In the genomic region with DNA sequence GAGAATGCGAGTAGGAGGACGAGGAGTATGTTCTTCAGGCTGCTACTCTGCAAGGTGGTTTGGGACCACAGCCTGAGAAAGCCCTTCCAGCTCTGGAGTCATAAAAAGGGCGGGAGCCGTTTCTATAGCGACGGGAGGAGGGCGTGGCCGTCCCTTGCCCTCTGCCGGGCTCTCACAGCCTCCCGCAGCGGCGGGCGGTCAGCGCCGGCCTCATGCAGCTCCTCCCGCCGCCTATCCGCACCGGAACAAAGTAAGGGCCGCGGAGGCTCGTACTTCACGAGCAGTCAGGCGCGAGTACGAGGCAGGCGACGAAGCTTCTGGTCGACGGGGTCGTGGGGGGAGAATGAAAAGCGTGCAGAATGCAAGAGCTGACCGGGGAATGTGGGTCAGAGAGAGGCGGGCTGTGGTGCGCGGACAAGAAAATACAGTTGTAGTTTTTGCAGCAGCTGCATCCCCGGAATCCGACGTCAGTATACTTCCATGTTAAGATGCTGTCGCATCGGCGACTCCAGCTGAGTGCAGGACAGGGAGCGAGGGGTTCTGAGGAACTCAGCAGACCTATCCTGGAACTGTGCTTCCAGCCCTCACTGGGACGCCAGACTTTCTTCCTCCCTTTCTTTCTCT, we compare ENCODE assay signal across 8 cellular contexts. TPM values are rescaled to one million over a fixed set of nuclear protein-coding genes. Genes with fewer than 3 reads are reported as not detected.
DNase-seq lines count a peak whose midpoint lies in the region; ATAC-seq and TF ChIP-seq lines count a peak whose summit lies in the region.

A gene with protein sequence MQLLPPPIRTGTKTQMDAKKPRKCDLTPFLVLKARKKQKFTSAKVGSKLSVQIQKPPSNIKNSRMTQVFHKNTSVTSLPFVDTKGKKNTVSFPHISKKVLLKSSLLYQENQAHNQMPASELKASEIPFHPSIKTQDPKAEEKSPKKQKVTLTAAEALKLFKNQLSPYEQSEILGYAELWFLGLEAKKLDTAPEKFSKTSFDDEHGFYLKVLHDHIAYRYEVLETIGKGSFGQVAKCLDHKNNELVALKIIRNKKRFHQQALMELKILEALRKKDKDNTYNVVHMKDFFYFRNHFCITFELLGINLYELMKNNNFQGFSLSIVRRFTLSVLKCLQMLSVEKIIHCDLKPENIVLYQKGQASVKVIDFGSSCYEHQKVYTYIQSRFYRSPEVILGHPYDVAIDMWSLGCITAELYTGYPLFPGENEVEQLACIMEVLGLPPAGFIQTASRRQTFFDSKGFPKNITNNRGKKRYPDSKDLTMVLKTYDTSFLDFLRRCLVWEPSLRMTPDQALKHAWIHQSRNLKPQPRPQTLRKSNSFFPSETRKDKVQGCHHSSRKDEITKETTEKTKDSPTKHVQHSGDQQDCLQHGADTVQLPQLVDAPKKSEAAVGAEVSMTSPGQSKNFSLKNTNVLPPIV (plus strand): TSS at position 175 of the 624 bp plus-strand sequence. CDS start 38 bp downstream, at position 213.

- peak within 1 kb of the TSS; percentile 23 for H3K9ac ChIP-seq in fibroblast of lung (ENCODE audit: insufficient read depth, low read length)

- no peaks in the 10 kb centered on the region for H3K4me1 ChIP-seq in A673 (ENCODE audit: insufficient read depth, low read length, poor library complexity, severe bottlenecking)
- H3K4me1 ChIP-seq in fibroblast of lung (ENCODE audit: control insufficient read depth, extremely low read depth, insufficient read depth, low read length): peaks cover 6% of the 10 kb centered on the region
- peaks cover 50% of the 10 kb centered on the region for H3K4me1 ChIP-seq in mononuclear cell (ENCODE audit: insufficient read depth, low read length)
- peaks cover 0 to 30% (median 4%) of the 10 kb centered on the region in 4 donors for H3K4me1 ChIP-seq in tibial nerve

- POLR2A ChIA-PET in A673 (lab: Charles Lee; ENCODE audit: low non-redundant PET): interaction anchor here (0.8 kb wide), 1 partner anchor 9 kb away, joined by 4 read pairs; no protein-coding TSS in a partner anchor

- H3K27me3 ChIP-seq in A673 (replicated peaks; ENCODE audit: insufficient read depth, low read depth, low read length, poor library complexity): no peaks in the 10 kb centered on the region
- H3K27me3 ChIP-seq in fibroblast of lung (ENCODE audit: control insufficient read depth, insufficient read depth, low read length): no peaks in the 10 kb centered on the region
- no peaks in the 10 kb centered on the region for H3K27me3 ChIP-seq in mononuclear cell (ENCODE audit: insufficient read depth, low read length)
- H3K27me3 ChIP-seq in tibial nerve: no peaks in the 10 kb centered on the region

- H3K79me2 ChIP-seq in fibroblast of lung (ENCODE audit: control insufficient read depth, insufficient read depth, low read length): no peaks in the 10 kb centered on the region

- TF ChIP-seq EP300 in tibial nerve (IDR thresholded peaks at IDR 0.05): peak in 1 of 2 donors; percentile 79

- H3K27me3 Mint-ChIP-seq in T-helper 17 cell: peaks cover 21% of the 10 kb centered on the region

- no peak within 1 kb of the TSS for H3K4me3 ChIP-seq in A673 (ENCODE audit: low read depth, low read length, poor library complexity, severe bottlenecking)
- peak within 1 kb of the TSS; percentile 40 to 57 (median 52) for H3K4me3 ChIP-seq in fibroblast of lung (replicated peaks in 1 of 4; ENCODE audit: control extremely low read depth in 1 of 4, insufficient read depth in 1 of 4, low read depth in 3 of 4, low read length in 4 of 4)
- H3K4me3 ChIP-seq in mononuclear cell (ENCODE audit: low read length): peak within 1 kb of the TSS; percentile 2
- peak within 1 kb of the TSS; percentile 25 to 53 (median 39) for H3K4me3 ChIP-seq in tibial nerve

- H4K20me1 ChIP-seq in fibroblast of lung (ENCODE audit: control insufficient read depth, extremely low read depth, insufficient read depth, low read length): no peaks in the 10 kb centered on the region

- no TSS peak for BruUV-seq in A673 (replicated peaks; lab: Mats Ljungman, UMichigan)

- H3K4me1 Mint-ChIP-seq in T-helper 17 cell: peaks cover 6% of the 10 kb centered on the region

- DNase-seq in A673 (ENCODE audit: low spot score): no peak
- DNase-seq in H4 (ENCODE audit: low spot score): no peak
- DNase-seq in T-helper 17 cell: no peak
- DNase-seq in fibroblast of lung (ENCODE audit: low read depth in 2 of 2): peak; percentile 73 to 77
- DNase-seq in tibial nerve (ENCODE audit: low spot score in 2 of 2): peak; percentile 62 to 64
- no peak for DNase-seq in NCI-H2081 treated with DMSO at 0.1 percent for 48 hours (lab: John Stamatoyannopoulos, UW)

- H3K27ac Mint-ChIP-seq in T-helper 17 cell: no peak within 1 kb of the TSS

- H3K4me2 ChIP-seq in fibroblast of lung (ENCODE audit: extremely low read depth, insufficient read depth, low read length): peak within 1 kb of the TSS; percentile 77

- H3K4me3 Mint-ChIP-seq in T-helper 17 cell: no peak within 1 kb of the TSS

- H3K9me3 ChIP-seq in A673 (ENCODE audit: low read depth, low read length, poor library complexity, severe bottlenecking) (no peaks in the 10 kb centered on the region), T-helper 17 cell (ENCODE audit: control insufficient read depth, low read length, poor library complexity, severe bottlenecking) (no peaks in the 10 kb centered on the region), fibroblast of lung (ENCODE audit: control insufficient read depth, insufficient read depth, low read depth, low read length) (no peaks in the 10 kb centered on the region), mononuclear cell (ENCODE audit: low read depth, low read length) (no peaks in the 10 kb centered on the region), tibial nerve (no peaks in the 10 kb centered on the region)

- CTCF ChIA-PET in A673 (lab: Charles Lee): no interaction called here

- H3K36me3 ChIP-seq in A673 (ENCODE audit: insufficient read depth, low read length, poor library complexity, severe bottlenecking) (peaks cover 11% of the 10 kb centered on the region), fibroblast of lung (ENCODE audit: control insufficient read depth, insufficient read depth, low read length) (peaks cover 2% of the 10 kb centered on the region), tibial nerve (no peaks in the 10 kb centered on the region)

- peaks cover 3% of the 10 kb centered on the region for H3K36me3 Mint-ChIP-seq in T-helper 17 cell (ENCODE audit: low read depth)

- no peak for TF ChIP-seq CTCF in A673 (conservative IDR thresholded peaks at IDR 0.05; ENCODE audit: low read depth, low read length)
- TF ChIP-seq CTCF in fibroblast of lung (conservative IDR thresholded peaks at IDR 0.05 in 1 of 2, IDR thresholded peaks at IDR 0.05 in 1 of 2; ENCODE audit: low read depth in 1 of 2, low read length in 2 of 2): peak in 1 of 2 donors; percentile 4
- TF ChIP-seq CTCF in tibial nerve (IDR thresholded peaks at IDR 0.05): no peak

- ATAC-seq in T-helper 17 cell (no peak), HG03175 (IDR thresholded peaks at IDR 0.05; ENCODE audit: unreplicated experiment) (no peak)

- WGBS in tibial nerve, 2 donors: 6 to 13% methylated on average over 40 to 43 of the region's 44 CpGs

- peak within 1 kb of the TSS; percentile 84 for H2AFZ ChIP-seq in fibroblast of lung (ENCODE audit: low read length)

- no peak within 1 kb of the TSS for H3K27ac ChIP-seq in A673 (ENCODE audit: low read depth, low read length, poor library complexity, severe bottlenecking)
- no peak within 1 kb of the TSS for H3K27ac ChIP-seq in fibroblast of lung (ENCODE audit: insufficient read depth, low read length)
- H3K27ac ChIP-seq in tibial nerve: peak within 1 kb of the TSS; percentile 47 to 80 (median 62)

- peak in 1 of 2 donors; percentile 47 for TF ChIP-seq POLR2A in tibial nerve (IDR thresholded peaks at IDR 0.05)

- intact Hi-C loops in A673 (cut with micrococcal nuclease; ENCODE audit: unreplicated experiment): no loop called here

RNA-seq across cellular contexts. Expression of the gene that starts here (rescaled TPM):
- total RNA-seq in A673 (2021): 23.7 and 30.8 TPM in 2 replicates
- total RNA-seq in H4 (2014; rRNA removed; shearing (Covaris generic)): 104 and 124 TPM in 2 replicates
- 10 to 100 TPM; 10.4 to 11.1 TPM for total RNA-seq in T-helper 17 cell
- total RNA-seq in fibroblast of lung: 57.0 and 63.1 TPM in 2 replicates
- 42.2 and 55.2 TPM in 2 replicates for polyA plus RNA-seq in fibroblast of lung
- polyA plus RNA-seq in fibroblast of lung (2012): 48.8 and 59.1 TPM in 2 replicates
- 13.7 and 18.6 TPM in 2 replicates for polyA minus RNA-seq in fibroblast of lung (ENCODE audit: low replicate concordance)
- total RNA-seq in mononuclear cell: 8.8 TPM
- total RNA-seq in tibial nerve: 10 to 100 TPM; 26.7 to 54.0 (median 40.9) TPM

Comparison
In these comparisons a context has a peak if more than half of its experiments do, and no peak if none do; other contexts are left out.
1. DNase-seq: peak in fibroblast of lung (2 of 2) and tibial nerve (2 of 2); none in A673 (single experiment), H4 (single experiment), T-helper 17 cell (0 of 3) and NCI-H2081 treated with DMSO at 0.1 percent for 48 hours (single experiment).
2. H3K27ac ChIP-seq: peak in tibial nerve (4 of 4); none in A673 (single experiment) and fibroblast of lung (single experiment).